25 cellular contexts compared by ENCODE assay signal in genomic region chr11:125179346-125179745, GRCh38. TPM values are rescaled to one million over a fixed set of nuclear protein-coding genes. Genes with fewer than 3 reads are reported as not detected.
"Had no signal": no experiment of that assay in that cellular context is flagged by ENCODE, and none has a peak within 500 bp of the region (broad histone marks: within the 10 kb centered on the region; RNA-seq: fewer than 3 reads in every experiment).

No MANE protein-coding gene starts in this region.

- H3K36me3 ChIP-seq: gastrocnemius medialis, prostate gland, right atrium auricular region, tibial artery had no signal

- H3K4me1 Mint-ChIP-seq: naive thymus-derived CD4-positive, alpha-beta T cell; stimulated activated effector memory CD8-positive, alpha-beta T cell treated with anti-CD3 and anti-CD28 coated beads, Interleukin-12 subunit alpha, Interleukin-12 subunit beta, amount 100 ng/mL, for 72 hours had no signal

- H3K27ac ChIP-seq: epithelial cell of prostate, gastrocnemius medialis, prostate gland, stomach, tibial artery had no signal

- ATAC-seq: esophagus mucosa; gastrocnemius medialis; left lobe of liver; naive thymus-derived CD4-positive, alpha-beta T cell; sciatic nerve; stimulated activated effector memory CD8-positive, alpha-beta T cell treated with anti-CD3 and anti-CD28 coated beads, Interleukin-12 subunit alpha, Interleukin-12 subunit beta, amount 100 ng/mL, for 72 hours had no signal

- FAIRE-seq: colon, keratinocyte had no signal

- H3K4me3 ChIP-seq: dorsolateral prefrontal cortex, gastrocnemius medialis, lung, prostate gland, right atrium auricular region, smooth muscle cell, stomach, tibial artery had no signal

- H3K4me3 Mint-ChIP-seq: endodermal cell; naive thymus-derived CD4-positive, alpha-beta T cell; stimulated activated effector memory CD8-positive, alpha-beta T cell treated with anti-CD3 and anti-CD28 coated beads, Interleukin-12 subunit alpha, Interleukin-12 subunit beta, amount 100 ng/mL, for 72 hours; type B pancreatic cell had no signal

- H3K4me1 ChIP-seq: prostate gland had no signal

- H3K27me3 ChIP-seq: dorsolateral prefrontal cortex, gastrocnemius medialis, right atrium auricular region had no signal

- H3K27ac Mint-ChIP-seq: endodermal cell; naive thymus-derived CD4-positive, alpha-beta T cell; stimulated activated effector memory CD8-positive, alpha-beta T cell treated with anti-CD3 and anti-CD28 coated beads, Interleukin-12 subunit alpha, Interleukin-12 subunit beta, amount 100 ng/mL, for 72 hours; type B pancreatic cell had no signal

- H3K9me3 ChIP-seq: gastrocnemius medialis, prostate gland, right atrium auricular region, stomach, tibial artery had no signal

- DNase-seq: dorsolateral prefrontal cortex; effector CD4-positive, alpha-beta T cell; endodermal cell; foreskin fibroblast; gastrocnemius medialis; mesendoderm; midbrain; naive thymus-derived CD4-positive, alpha-beta T cell; stimulated activated CD4-positive, alpha-beta T cell treated with anti-CD3 and anti-CD28 coated beads, Interleukin-2, amount 100 ng/mL, for 24 hours; stimulated activated CD4-positive, alpha-beta T cell treated with anti-CD3 and anti-CD28 coated beads, Interleukin-4, amount 100 ng/mL, for 24 hours; stimulated activated naive CD4-positive, alpha-beta T cell treated with Interleukin-2 at 50 U/mL for 16 hours; stomach had no signal

- H3K9me3 Mint-ChIP-seq: endodermal cell; naive thymus-derived CD4-positive, alpha-beta T cell; stimulated activated effector memory CD8-positive, alpha-beta T cell treated with anti-CD3 and anti-CD28 coated beads, Interleukin-12 subunit alpha, Interleukin-12 subunit beta, amount 100 ng/mL, for 72 hours had no signal

- H3K36me3 Mint-ChIP-seq: naive thymus-derived CD4-positive, alpha-beta T cell; stimulated activated effector memory CD8-positive, alpha-beta T cell treated with anti-CD3 and anti-CD28 coated beads, Interleukin-12 subunit alpha, Interleukin-12 subunit beta, amount 100 ng/mL, for 72 hours had no signal

RNA-seq across cellular contexts. Expression of gene PKNOX2, which starts 14.8 kb away (rescaled TPM):
- total RNA-seq: naive thymus-derived CD4-positive, alpha-beta T cell had no signal
- polyA plus RNA-seq: naive thymus-derived CD4-positive, alpha-beta T cell had no signal
